Comparison of ENCODE assay signal across 9 cellular contexts in the genomic region with DNA sequence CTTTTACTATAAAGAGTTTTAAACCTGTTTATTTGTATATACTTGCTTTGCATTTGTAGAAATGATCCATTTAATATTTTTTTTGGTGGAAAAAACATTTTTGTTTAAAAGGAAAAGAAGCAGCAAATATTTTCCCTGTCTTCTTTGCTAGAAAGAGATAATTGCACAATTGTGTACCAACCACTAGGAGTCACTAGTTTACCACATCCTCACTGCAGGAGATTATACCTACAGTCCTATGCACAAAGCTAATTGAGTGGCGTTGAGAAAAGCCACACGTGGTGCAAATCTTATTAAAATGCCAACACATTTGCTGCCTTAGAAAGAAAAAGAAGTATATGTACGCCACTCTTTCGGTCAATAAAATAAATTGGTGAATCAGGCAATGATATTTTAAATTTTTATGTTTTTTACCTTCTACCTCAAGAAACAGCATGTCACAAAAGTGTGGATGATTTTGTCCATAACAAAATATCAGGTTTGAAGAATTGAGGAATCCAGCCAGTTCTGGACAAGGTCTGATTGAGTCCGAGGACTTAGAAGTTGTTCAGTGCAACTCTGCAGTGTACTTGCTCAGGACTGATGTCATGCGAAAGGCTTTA.
DNase-seq lines count a peak whose midpoint lies in the region; ATAC-seq and TF ChIP-seq lines count a peak whose summit lies in the region.
"Had no signal": no experiment of that assay in that cellular context is flagged by ENCODE, and none has a peak within 500 bp of the region (broad histone marks: within the 10 kb centered on the region; RNA-seq: fewer than 3 reads in every experiment).

No MANE protein-coding gene starts in this region.

- H3K27ac ChIP-seq in A673 (ENCODE audit: low read depth, low read length, poor library complexity, severe bottlenecking) (no peak overlapping the region), mammary epithelial cell (ENCODE audit: insufficient read depth, low read depth, low read length) (no peak overlapping the region), gastrocnemius medialis (no peak overlapping the region)

- in situ Hi-C loops in GM13976 (cut with MboI; ENCODE audit: low sequenced_read_pairs, unreplicated experiment) (no loop called here), mammary epithelial cell (cut with MboI; ENCODE audit: low sequenced_read_pairs in 2 of 2) (loop anchor here in 1 of 2 donors (25.0 kb wide), 1 partner anchor 1642 kb away; no protein-coding TSS in a partner anchor), gastrocnemius medialis (cut with MboI; ENCODE audit: low sequenced_read_pairs in 4 of 4) (no loop called here)

- H3K36me3 ChIP-seq in A673 (ENCODE audit: insufficient read depth, low read length, poor library complexity, severe bottlenecking) (no peaks in the 10 kb centered on the region), mammary epithelial cell (ENCODE audit: insufficient read depth, low read length) (no peaks in the 10 kb centered on the region), gastrocnemius medialis (no peaks in the 10 kb centered on the region)
- H3K36me3 ChIP-seq: HAP-1 had no signal

- H3K4me3 ChIP-seq in A673 (ENCODE audit: low read depth, low read length, poor library complexity, severe bottlenecking) = no peak overlapping the region
- no peak overlapping the region for H3K4me3 ChIP-seq in mammary epithelial cell (replicated peaks in 1 of 3; ENCODE audit: insufficient read depth in 1 of 3, low read depth in 2 of 3, low read length in 3 of 3)
- H3K4me3 ChIP-seq in gastrocnemius medialis = no peak overlapping the region
- H3K4me3 ChIP-seq: HAP-1 had no signal

- peaks cover 3% of the 10 kb centered on the region for H3K9me3 ChIP-seq in A673 (ENCODE audit: low read depth, low read length, poor library complexity, severe bottlenecking)
- H3K9me3 ChIP-seq in mammary epithelial cell (replicated peaks; ENCODE audit: insufficient read depth, low read length) = no peaks in the 10 kb centered on the region
- no peaks in the 10 kb centered on the region for H3K9me3 ChIP-seq in gastrocnemius medialis
- H3K9me3 ChIP-seq: HAP-1 had no signal

- no peak overlapping the region for H3K4me3 Mint-ChIP-seq in mesothelial cell of epicardium

- H4K20me1 ChIP-seq in mammary epithelial cell (ENCODE audit: insufficient read depth, low read length) = no peaks in the 10 kb centered on the region

- no peaks in the 10 kb centered on the region for H3K27me3 ChIP-seq in A673 (replicated peaks; ENCODE audit: insufficient read depth, low read depth, low read length, poor library complexity)
- H3K27me3 ChIP-seq in mammary epithelial cell (ENCODE audit: insufficient read depth, low read length) = no peaks in the 10 kb centered on the region
- no peaks in the 10 kb centered on the region for H3K27me3 ChIP-seq in gastrocnemius medialis

- no peak overlapping the region for H3K9ac ChIP-seq in mammary epithelial cell (ENCODE audit: insufficient read depth, low read length)

- no peaks in the 10 kb centered on the region for H3K27me3 Mint-ChIP-seq in mesothelial cell of epicardium (ENCODE audit: low read depth)

- no peak for TF ChIP-seq POLR2A in gastrocnemius medialis (IDR thresholded peaks at IDR 0.05)

- intact Hi-C loops in A673 (cut with micrococcal nuclease; ENCODE audit: unreplicated experiment) = no loop called here
- intact Hi-C loops in mammary epithelial cell (cut with micrococcal nuclease) = loop anchor here (1.0 to 5.0 kb wide), 4 partner anchors 135 to 1632 kb away; no protein-coding TSS in a partner anchor
- intact Hi-C loops in gastrocnemius medialis (cut with DNase I; ENCODE audit: low total_unique reads) = no loop called here

- TF ChIP-seq CTCF in A673 (conservative IDR thresholded peaks at IDR 0.05; ENCODE audit: low read depth, low read length) (peak; percentile 62), GM13976 (IDR thresholded peaks at IDR 0.05; ENCODE audit: borderline replicate concordance, control extremely low read depth, extremely low read depth, insufficient read depth, missing control alignments) (peak; percentile 41), mammary epithelial cell (conservative IDR thresholded peaks at IDR 0.05 in 1 of 2, IDR thresholded peaks at IDR 0.05 in 1 of 2; ENCODE audit: extremely low read depth in 1 of 2, insufficient read depth in 1 of 2, low read depth in 1 of 2, low read length in 2 of 2) (peak; percentile 81 to 87), mesothelial cell of epicardium (IDR thresholded peaks at IDR 0.05; ENCODE audit: unreplicated experiment) (peak; percentile 75), gastrocnemius medialis (IDR thresholded peaks at IDR 0.05 in 4 of 5, conservative IDR thresholded peaks at IDR 0.05 in 1 of 5) (peak in 1 of 5 experiments; percentile 23)

- BruUV-seq in A673 (replicated peaks; lab: Mats Ljungman, UMichigan) (no TSS peak), mammary epithelial cell (replicated peaks; lab: Mats Ljungman, UMichigan) (no TSS peak)

- H3K9me3 Mint-ChIP-seq in mesothelial cell of epicardium = peaks cover 7% of the 10 kb centered on the region

- H3K36me3 Mint-ChIP-seq in mesothelial cell of epicardium = no peaks in the 10 kb centered on the region

- no peaks in the 10 kb centered on the region for H3K79me2 ChIP-seq in mammary epithelial cell (ENCODE audit: insufficient read depth, low read length)

- H2AFZ ChIP-seq in mammary epithelial cell (ENCODE audit: low read depth, low read length) = no peak overlapping the region

- ATAC-seq in HG02798 (IDR thresholded peaks at IDR 0.05; ENCODE audit: poor library complexity, unreplicated experiment) (peak; percentile 93), gastrocnemius medialis (no peak)

- no peak overlapping the region for H3K4me2 ChIP-seq in mammary epithelial cell (ENCODE audit: insufficient read depth, low read depth, low read length)

- 27% methylated on average over 6 of the region's 6 CpGs for WGBS in mammary epithelial cell (ENCODE audit: low coverage, missing lambda C conversion rate)

- H3K4me1 ChIP-seq in A673 (ENCODE audit: insufficient read depth, low read length, poor library complexity, severe bottlenecking) = no peaks in the 10 kb centered on the region
- no peaks in the 10 kb centered on the region for H3K4me1 ChIP-seq in mammary epithelial cell (ENCODE audit: insufficient read depth, low read length)
- H3K4me1 ChIP-seq in gastrocnemius medialis = no peaks in the 10 kb centered on the region
- H3K4me1 ChIP-seq: HAP-1 had no signal

- POLR2A ChIA-PET in A673 (lab: Charles Lee; ENCODE audit: low non-redundant PET) = no interaction called here

- CTCF ChIA-PET in A673 (lab: Charles Lee) (no interaction called here), mammary epithelial cell (lab: Charles Lee; ENCODE audit: low non-redundant PET) (no interaction called here)

- DNase-seq in A673 (ENCODE audit: low spot score) (peak; percentile 23), GM13976 (ENCODE audit: low spot score) (peak; percentile 53), NCI-H1694 (lab: John Stamatoyannopoulos, UW) (peak; percentile 32), mammary epithelial cell (peak; percentile 6), mesothelial cell of epicardium (ENCODE audit: low spot score in 2 of 2, unreplicated experiment in 2 of 2) (no peak), gastrocnemius medialis (no peak), amniotic stem cell (lab: John Stamatoyannopoulos, UW) (no peak)

- no peak overlapping the region for H3K27ac Mint-ChIP-seq in mesothelial cell of epicardium

- dilution Hi-C loops in mammary epithelial cell (cut with HindIII; ENCODE audit: low sequenced_read_pairs) = no loop called here

- H3K4me1 Mint-ChIP-seq in mesothelial cell of epicardium = peaks cover 4% of the 10 kb centered on the region

Comparison
In these comparisons a context has a peak if more than half of its experiments do, and no peak if none do; other contexts are left out.
1. DNase-seq: peak in A673 (single experiment), GM13976 (single experiment), NCI-H1694 (single experiment) and mammary epithelial cell (single experiment); none in mesothelial cell of epicardium (0 of 2), gastrocnemius medialis (0 of 2) and amniotic stem cell (single experiment).